34 cellular contexts compared by ENCODE assay signal in genomic region chr6:41247288-41247865, GRCh38. TPM values are rescaled to one million over a fixed set of nuclear protein-coding genes. Genes with fewer than 3 reads are reported as not detected.
"Had no signal": no experiment of that assay in that cellular context is flagged by ENCODE, and none has a peak within 500 bp of the region (broad histone marks: within the 10 kb centered on the region; RNA-seq: fewer than 3 reads in every experiment).

No MANE protein-coding gene starts in this region.

- H3K4me3 Mint-ChIP-seq: activated naive CD4-positive, alpha-beta T cell treated with anti-CD3 and anti-CD28 coated beads, Interleukin-2, amount 10 ng/mL, durations not matched to agents 7 days and 5 days; activated T-cell treated with anti-CD3 and anti-CD28 coated beads, Interleukin-2, amount 50 U/mL, for 24 hours; endodermal cell; stimulated activated naive CD8-positive, alpha-beta T cell treated with anti-CD3 and anti-CD28 coated beads, Interleukin-15, Interleukin-2, amounts not matched to agents 100 ng/mL and 50 ng/mL, for 24 hours; type B pancreatic cell had no signal

- H3K27me3 Mint-ChIP-seq: activated T-cell treated with anti-CD3 and anti-CD28 coated beads, Interleukin-2, amount 50 U/mL, for 24 hours had no signal

- DNase-seq: activated CD4-positive, alpha-beta T cell treated with anti-CD3 and anti-CD28 coated beads for 48 hours; activated CD4-positive, alpha-beta T cell treated with anti-CD3 and anti-CD28 coated beads, Interleukin-2, amount 50 U/mL, for 48 hours; activated CD8-positive, alpha-beta memory T cell treated with anti-CD3 and anti-CD28 coated beads, Interleukin-2, amount 50 U/mL, for 48 hours; activated gamma-delta T cell; activated naive CD4-positive, alpha-beta T cell treated with anti-CD3 and anti-CD28 coated beads, Interleukin-2, amount 10 ng/mL, durations not matched to agents 7 days and 5 days; activated T-cell treated with anti-CD3 and anti-CD28 coated beads, Interleukin-2, amount 50 U/mL, for 24 hours; amygdala; caudate nucleus; endodermal cell; esophagus squamous epithelium; foreskin melanocyte; heart right ventricle; left ventricle myocardium inferior; mesendoderm; right lobe of liver; stimulated activated CD4-positive, alpha-beta T cell treated with anti-CD3 and anti-CD28 coated beads, Interleukin-2, amount 100 ng/mL, for 48 hours; T-helper 1 cell; T-helper 9 cell; WERI-Rb-1 had no signal

- H3K9me3 ChIP-seq: esophagus squamous epithelium, left ventricle myocardium inferior, right lobe of liver, vagina had no signal

- H3K4me3 ChIP-seq: esophagus squamous epithelium, heart right ventricle, left ventricle myocardium inferior, lung, right lobe of liver, vagina had no signal

- H3K4me1 ChIP-seq: esophagus squamous epithelium, heart right ventricle, left ventricle myocardium inferior, right lobe of liver, vagina had no signal

- H3K9me3 Mint-ChIP-seq: activated naive CD4-positive, alpha-beta T cell treated with anti-CD3 and anti-CD28 coated beads, Interleukin-2, amount 10 ng/mL, durations not matched to agents 7 days and 5 days; activated T-cell treated with anti-CD3 and anti-CD28 coated beads, Interleukin-2, amount 50 U/mL, for 24 hours; stimulated activated naive CD8-positive, alpha-beta T cell treated with anti-CD3 and anti-CD28 coated beads, Interleukin-15, Interleukin-2, amounts not matched to agents 100 ng/mL and 50 ng/mL, for 24 hours; type B pancreatic cell had no signal

- H3K36me3 ChIP-seq: esophagus squamous epithelium, heart right ventricle, left ventricle myocardium inferior, right lobe of liver, vagina, WERI-Rb-1 had no signal

- H3K27ac Mint-ChIP-seq: activated naive CD4-positive, alpha-beta T cell treated with anti-CD3 and anti-CD28 coated beads, Interleukin-2, amount 10 ng/mL, durations not matched to agents 7 days and 5 days; activated T-cell treated with anti-CD3 and anti-CD28 coated beads, Interleukin-2, amount 50 U/mL, for 24 hours; endodermal cell; progenitor cell of endocrine pancreas; stimulated activated naive CD8-positive, alpha-beta T cell treated with anti-CD3 and anti-CD28 coated beads, Interleukin-15, Interleukin-2, amounts not matched to agents 100 ng/mL and 50 ng/mL, for 24 hours; type B pancreatic cell had no signal

- FAIRE-seq: TTC549 had no signal

- H3K27me3 ChIP-seq: right lobe of liver, vagina had no signal

- ATAC-seq: activated CD4-positive, CD25-positive, alpha-beta regulatory T cell treated with anti-CD3 and anti-CD28 coated beads, Interleukin-2, amount 50 U/mL, for 24 hours; heart right ventricle; right lobe of liver had no signal

- H3K36me3 Mint-ChIP-seq: activated naive CD4-positive, alpha-beta T cell treated with anti-CD3 and anti-CD28 coated beads, Interleukin-2, amount 10 ng/mL, durations not matched to agents 7 days and 5 days; type B pancreatic cell had no signal

- H3K27ac ChIP-seq: esophagus squamous epithelium, heart right ventricle, left ventricle myocardium inferior, right lobe of liver, vagina, WERI-Rb-1 had no signal

- H3K4me1 Mint-ChIP-seq: endodermal cell had no signal

RNA-seq across cellular contexts. Expression of gene TREML4, which starts 19.2 kb away (rescaled TPM):
- total RNA-seq: chondrocyte; endodermal cell; esophagus squamous epithelium; glomerular endothelial cell; heart right ventricle; left ventricle myocardium inferior; mononuclear cell; natural killer cell treated with Interleukin-12 subunit alpha and Interleukin-12 subunit beta and Interleukin-15 and Interleukin-18, amount 100 ng/mL, for 72 hours; omental fat pad; progenitor cell of endocrine pancreas; renal cortical epithelial cell; skeletal muscle tissue; subcutaneous adipose tissue; vagina had no signal

RNA-seq across cellular contexts. Expression of gene TREM1, which starts 39.1 kb away (rescaled TPM):
- total RNA-seq: endodermal cell, glomerular endothelial cell, progenitor cell of endocrine pancreas, renal cortical epithelial cell had no signal

RNA-seq across cellular contexts. Expression of gene TREML2, which starts 46.4 kb away (rescaled TPM):
- total RNA-seq: chondrocyte, endodermal cell, glomerular endothelial cell, left ventricle myocardium inferior, progenitor cell of endocrine pancreas, renal cortical epithelial cell, vagina had no signal
